Comparison of ENCODE assay signal across 8 cellular contexts in the genomic region with DNA sequence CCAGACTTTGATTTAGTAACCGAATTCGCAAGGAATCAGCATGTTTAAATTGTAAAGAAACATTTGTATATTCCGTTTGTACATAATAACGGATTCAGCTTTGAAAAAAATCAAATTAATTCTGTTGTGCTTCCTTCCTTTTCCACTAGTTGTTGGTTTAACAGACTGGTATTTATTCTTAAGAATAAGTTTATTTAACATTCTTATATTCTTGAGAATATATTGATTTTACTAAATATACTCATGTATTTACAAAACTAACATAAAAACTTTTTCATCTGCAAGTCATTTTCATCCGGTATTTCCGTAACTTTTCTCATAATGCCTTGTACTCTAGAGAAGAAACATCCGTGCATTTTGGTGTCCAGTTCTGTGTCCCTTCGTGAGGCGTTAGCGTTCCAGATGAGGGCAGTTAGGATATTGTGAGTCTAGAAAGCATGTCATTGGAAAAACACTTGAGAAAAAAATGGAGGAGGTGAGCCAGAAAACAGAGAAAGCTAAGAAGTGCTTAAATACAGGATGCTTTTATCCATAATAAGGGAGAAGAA. TPM values are rescaled to one million over a fixed set of nuclear protein-coding genes. Genes with fewer than 3 reads are reported as not detected.
DNase-seq lines count a peak whose midpoint lies in the region; ATAC-seq and TF ChIP-seq lines count a peak whose summit lies in the region.

No MANE protein-coding gene starts in this region.

- H3K4me3 ChIP-seq in CD4-positive, alpha-beta memory T cell (ENCODE audit: low read length in 2 of 2), result peak overlapping the region; percentile 63 to 79
- peak overlapping the region; percentile 78 for H3K4me3 ChIP-seq in colonic mucosa

- no peak for ATAC-seq in HG02884 (IDR thresholded peaks at IDR 0.05; ENCODE audit: unreplicated experiment)
- no peak for ATAC-seq in GM21576 (IDR thresholded peaks at IDR 0.05; ENCODE audit: unreplicated experiment)

- POLR2A ChIA-PET in CD4-positive, alpha-beta memory T cell (lab: Charles Lee; ENCODE audit: partially characterized antibody), result interaction anchor here (0.8 to 6.0 kb wide), 7 partner anchors 9 to 301 kb away, joined by 3 to 75 read pairs (median 5); partner anchors contain the start of genes RIPK1 and SERPINB1

- peak overlapping the region; percentile 79 for H3K27ac ChIP-seq in CD4-positive, alpha-beta memory T cell (ENCODE audit: low read depth, low read length)
- no peak overlapping the region for H3K27ac ChIP-seq in colonic mucosa

- H3K27me3 ChIP-seq in CD4-positive, alpha-beta memory T cell (ENCODE audit: insufficient read depth, low read length), result no peaks in the 10 kb centered on the region
- no peaks in the 10 kb centered on the region for H3K27me3 ChIP-seq in colonic mucosa

- peak overlapping the region; percentile 89 to 95 (median 92) for H3K4me3 Mint-ChIP-seq in CD4-positive, alpha-beta memory T cell

- intact Hi-C loops in CD4-positive, alpha-beta memory T cell (cut with micrococcal nuclease), result loop anchor here (10.0 kb wide), 2 partner anchors 168 to 488 kb away; partner anchors contain the start of gene PSMG4
- intact Hi-C loops in colonic mucosa (cut with DNase I), result no loop called here

- peaks cover 18 to 32% of the 10 kb centered on the region in 2 donors for H3K36me3 Mint-ChIP-seq in CD4-positive, alpha-beta memory T cell

- no peak for DNase-seq in CD4-positive, alpha-beta memory T cell
- DNase-seq in NAMALWA (ENCODE audit: low spot score) (peak; percentile 7), colonic mucosa (no peak), myocyte (ENCODE audit: low read depth) (peak; percentile 56), NCI-H146 (lab: John Stamatoyannopoulos, UW) (no peak), NOMO-1 treated with DMSO at 0.1 percent for 48 hours (lab: John Stamatoyannopoulos, UW; ENCODE audit: unreplicated experiment) (no peak)

- peaks cover 0 to 1% of the 10 kb centered on the region in 2 donors for H3K27me3 Mint-ChIP-seq in CD4-positive, alpha-beta memory T cell

- TF ChIP-seq CTCF in colonic mucosa (IDR thresholded peaks at IDR 0.05), result no peak

- no peaks in the 10 kb centered on the region for H3K36me3 ChIP-seq in CD4-positive, alpha-beta memory T cell (ENCODE audit: insufficient read depth, low read length)
- H3K36me3 ChIP-seq in colonic mucosa, result no peaks in the 10 kb centered on the region

- peaks cover 33 to 61% (median 46%) of the 10 kb centered on the region in 4 donors for H3K4me1 Mint-ChIP-seq in CD4-positive, alpha-beta memory T cell

- H3K9me3 Mint-ChIP-seq in CD4-positive, alpha-beta memory T cell, result peaks cover 0 to 1% (median 0%) of the 10 kb centered on the region in 8 donors

- no peaks in the 10 kb centered on the region for H3K9me3 ChIP-seq in CD4-positive, alpha-beta memory T cell (ENCODE audit: control insufficient read depth in 1 of 2, low read length in 2 of 2)
- H3K9me3 ChIP-seq in colonic mucosa, result no peaks in the 10 kb centered on the region

- peak overlapping the region; percentile 88 to 95 (median 94) for H3K27ac Mint-ChIP-seq in CD4-positive, alpha-beta memory T cell

- CTCF ChIA-PET in CD4-positive, alpha-beta memory T cell (lab: Charles Lee; ENCODE audit: partially characterized antibody), result interaction anchor here (0.7 to 5.8 kb wide), 6 partner anchors 17 to 223 kb away, joined by 3 to 26 read pairs (median 6); partner anchors contain the start of gene MYLK4

- peak overlapping the region in 1 of 2 donors; percentile 86 for H3K9ac ChIP-seq in colonic mucosa (ENCODE audit: low read depth in 2 of 2, low read length in 2 of 2)

- H3K4me1 ChIP-seq in CD4-positive, alpha-beta memory T cell (ENCODE audit: insufficient read depth, low read length), result peaks cover 42% of the 10 kb centered on the region
- peaks cover 17% of the 10 kb centered on the region for H3K4me1 ChIP-seq in colonic mucosa

RNA-seq across cellular contexts. Expression of gene WRNIP1, which starts 1.6 kb away (rescaled TPM):
- 10 to 100 TPM; 41.1 to 42.7 TPM for total RNA-seq in CD4-positive, alpha-beta memory T cell
- 10 to 100 TPM; 27.3 to 54.1 TPM for polyA plus RNA-seq in CD4-positive, alpha-beta memory T cell
- 10 to 100 TPM; 49.9 to 53.7 TPM for total RNA-seq in colonic mucosa
- 105 and 133 TPM in 2 replicates for total RNA-seq in myocyte
- polyA plus RNA-seq in myocyte (2012), result 51.2 TPM

RNA-seq across cellular contexts. Expression of gene MYLK4, which starts 16.1 kb away (rescaled TPM):
- total RNA-seq in CD4-positive, alpha-beta memory T cell, result under 1 TPM; 0.38 to 0.42 TPM
- polyA plus RNA-seq in CD4-positive, alpha-beta memory T cell, result under 1 TPM; 0.04 to 0.24 TPM
- total RNA-seq in colonic mucosa, result under 1 TPM; 0.20 to 0.35 TPM
- 5.6 and 9.4 TPM in 2 replicates for total RNA-seq in myocyte
- polyA plus RNA-seq in myocyte (2012), result 1.1 TPM

Comparison
In these comparisons a context has a peak if more than half of its experiments do, and no peak if none do; other contexts are left out.
1. DNase-seq: peak in NAMALWA (single experiment) and myocyte (single experiment); none in CD4-positive, alpha-beta memory T cell (0 of 5), colonic mucosa (single experiment), NCI-H146 (single experiment) and NOMO-1 treated with DMSO at 0.1 percent for 48 hours (single experiment).